8 cellular contexts compared by ENCODE assay signal in genomic region chr13:101258071-101258470, GRCh38.
DNase-seq lines count a peak whose midpoint lies in the region; ATAC-seq and TF ChIP-seq lines count a peak whose summit lies in the region.

No MANE protein-coding gene starts in this region.

- H2AFZ ChIP-seq in HCT116 (ENCODE audit: low read depth, low read length, poor library complexity, severe bottlenecking), result no peak overlapping the region

- no peaks in the 10 kb centered on the region for H3K27me3 ChIP-seq in HCT116 (ENCODE audit: insufficient read depth, low read length)

- 0 out of 4 replicates have a peak, but pooled peaks cover 0 to 3% of the 10 kb centered on the region in 2 experiments for H3K9me3 ChIP-seq in HCT116 (ENCODE audit: control insufficient read depth in 1 of 2, insufficient read depth in 1 of 2, low read depth in 1 of 2, low read length in 2 of 2)

- peak overlapping the region; percentile 56; the same call in 1 of the 2 replicates for H3K27ac ChIP-seq in HCT116 (ENCODE audit: low read depth, low read length)

- H3K36me3 ChIP-seq in HCT116 (ENCODE audit: control insufficient read depth in 1 of 2, insufficient read depth in 2 of 2, low read length in 2 of 2), result no peaks in the 10 kb centered on the region

- TF ChIP-seq CTCF in HCT116 (IDR thresholded peaks at IDR 0.05 in 2 of 3, conservative IDR thresholded peaks at IDR 0.05 in 1 of 3; ENCODE audit: borderline replicate concordance in 1 of 3, insufficient read depth in 1 of 3, low read depth in 2 of 3, low read length in 2 of 3), result no peak

- BruUV-seq in HCT116 (replicated peaks; lab: Mats Ljungman, UMichigan), result no TSS peak

- no peaks in the 10 kb centered on the region for H4K20me1 ChIP-seq in HCT116 (ENCODE audit: insufficient read depth)

- CTCF ChIA-PET in HCT116 (lab: Charles Lee), result no interaction called here

- no peak for TF ChIP-seq RAD21 in HCT116 (IDR thresholded peaks at IDR 0.05; ENCODE audit: low read depth)

- POLR2A ChIA-PET in HCT116 (lab: Charles Lee), result no interaction called here

- H3K4me1 ChIP-seq in HCT116 (ENCODE audit: control insufficient read depth in 1 of 2, insufficient read depth in 2 of 2, low read length in 2 of 2), result peaks cover 0 to 9% of the 10 kb centered on the region in 2 experiments; a peak in 1 of 4 replicates

- ATAC-seq in HCT116, result peak; percentile 76

- H3K9ac ChIP-seq in HCT116 (ENCODE audit: low read length), result 0 out of 2 replicates have a peak overlapping the region, but pooled peaks have one; percentile 7

- no peak for TF ChIP-seq POLR2A in HCT116 (IDR thresholded peaks at IDR 0.05; ENCODE audit: borderline replicate concordance, extremely low read depth, insufficient read depth, insufficient read length)

- H3K9me2 ChIP-seq in HCT116 (ENCODE audit: insufficient read depth), result no peaks in the 10 kb centered on the region

- peak overlapping the region in 1 of 2 experiments; percentile 10; a peak in 1 of 4 replicates for H3K4me3 ChIP-seq in HCT116 (replicated peaks in 1 of 2; ENCODE audit: low read depth in 1 of 2, low read length in 2 of 2)

- DNase-seq in NCI-H146 (lab: John Stamatoyannopoulos, UW) (peak; percentile 58), NCI-H146 treated with DMSO at 0.1 percent for 48 hours (lab: John Stamatoyannopoulos, UW; ENCODE audit: unreplicated experiment) (no peak), HCT116 (ENCODE audit: low read depth, low spot score) (peak; percentile 54), M059J (ENCODE audit: low read depth) (peak; percentile 97), islet precursor cell (peak; percentile 89), HuH-7.5 (ENCODE audit: low spot score) (no peak), cortex of kidney (lab: John Stamatoyannopoulos, UW) (no peak)
- peak; percentile 43 to 61 for DNase-seq in activated CD4-positive, alpha-beta T cell treated with anti-CD3 and anti-CD28 coated beads, Interleukin-2, amount 50 U/mL, for 48 hours

- peak overlapping the region; percentile 29 for H3K4me2 ChIP-seq in HCT116 (ENCODE audit: low read length)

- intact Hi-C loops in HCT116 (cut with micrococcal nuclease), result no loop called here

- RAD21 ChIA-PET in HCT116 (lab: Charles Lee; ENCODE audit: low non-redundant PET in 1 of 2, low total read pairs in 2 of 2, uncharacterized antibody in 2 of 2, unreplicated experiment in 2 of 2), result no interaction called here

- no peaks in the 10 kb centered on the region for H3K79me2 ChIP-seq in HCT116 (ENCODE audit: insufficient read depth, low read length)

TF ChIP-seq in HCT116, 20 proteins besides CTCF, POLR2A, EP300 and RAD21:
- TF ChIP-seq CBX3 (IDR thresholded peaks at IDR 0.05; ENCODE audit: low read depth) (0 out of 2 replicates have a peak, but pooled peaks have one; percentile 22), ZFX (IDR thresholded peaks at IDR 0.05) (no peak), POLR2AphosphoS5 (IDR thresholded peaks at IDR 0.05; ENCODE audit: low read depth, low read length) (no peak), TCF7L2 (IDR thresholded peaks at IDR 0.05; ENCODE audit: borderline replicate concordance, extremely low read depth, insufficient read depth, insufficient read length) (peak; percentile 63), EGR1 (IDR thresholded peaks at IDR 0.05; ENCODE audit: low read depth) (no peak), REST (IDR thresholded peaks at IDR 0.05; ENCODE audit: low read depth) (no peak), SIN3A (IDR thresholded peaks at IDR 0.05; ENCODE audit: low read depth) (no peak), YY1 (IDR thresholded peaks at IDR 0.05; ENCODE audit: extremely low read depth, insufficient replicate concordance, low read depth, low read length) (no peak), FOSL1 (IDR thresholded peaks at IDR 0.05; ENCODE audit: low read depth) (0 out of 2 replicates have a peak, but pooled peaks have one; percentile 42), EZH2 (IDR thresholded peaks at IDR 0.05) (no peak), SP1 (IDR thresholded peaks at IDR 0.05; ENCODE audit: low read depth) (no peak), ZNF274 (IDR thresholded peaks at IDR 0.05; ENCODE audit: low read depth, low read length) (no peak), JUND (IDR thresholded peaks at IDR 0.05) (peak; percentile 52), MAX (IDR thresholded peaks at IDR 0.05) (no peak), ELF1 (IDR thresholded peaks at IDR 0.05; ENCODE audit: borderline replicate concordance, low read depth) (no peak), ATF3 (IDR thresholded peaks at IDR 0.05) (no peak), ZBTB33 (IDR thresholded peaks at IDR 0.05; ENCODE audit: extremely low read depth, insufficient replicate concordance, low read length) (no peak), SRF (IDR thresholded peaks at IDR 0.05; ENCODE audit: low read depth) (no peak), EZH2phosphoT487 (IDR thresholded peaks at IDR 0.05; ENCODE audit: borderline replicate concordance) (no peak), CEBPB (IDR thresholded peaks at IDR 0.05; ENCODE audit: low read depth) (no peak)
TF ChIP-seq in HCT116: peak in this region for 4.

Comparison
In these comparisons a context has a peak if more than half of its experiments do, and no peak if none do; other contexts are left out.
1. DNase-seq: peak in NCI-H146 (single experiment), HCT116 (single experiment), M059J (single experiment), activated CD4-positive, alpha-beta T cell treated with anti-CD3 and anti-CD28 coated beads, Interleukin-2, amount 50 U/mL, for 48 hours (2 of 2) and islet precursor cell (single experiment); none in NCI-H146 treated with DMSO at 0.1 percent for 48 hours (single experiment), HuH-7.5 (single experiment) and cortex of kidney (single experiment).